Comparison of ENCODE assay signal across 9 cellular contexts in the genomic region with DNA sequence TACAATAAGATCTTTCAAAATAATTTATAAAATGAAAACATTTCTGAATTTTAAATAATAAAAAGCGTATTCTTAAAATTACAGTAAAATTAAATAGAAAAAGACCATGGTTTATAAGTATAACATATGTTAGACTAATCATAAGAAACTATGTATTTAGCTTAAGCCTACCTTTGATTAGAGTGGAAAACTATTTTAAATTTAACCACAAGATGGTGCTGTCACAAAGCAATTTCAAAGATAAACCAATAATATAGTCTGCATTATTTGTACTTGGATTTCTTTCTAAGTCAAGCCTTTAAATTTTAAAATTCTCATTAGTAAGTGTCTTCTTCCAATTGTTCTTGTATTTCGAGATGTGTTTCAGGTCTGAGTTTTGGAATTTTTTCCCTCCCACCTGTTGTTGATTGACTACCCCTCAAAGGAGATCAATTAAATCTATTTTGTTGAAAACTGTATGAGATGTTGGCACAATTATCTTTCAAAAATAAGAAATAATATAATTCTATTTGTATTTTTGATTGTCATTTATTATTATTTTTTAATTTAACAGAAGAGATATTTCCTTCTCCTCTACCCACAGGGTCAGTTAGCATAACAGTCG.
DNase-seq lines count a peak whose midpoint lies in the region; ATAC-seq and TF ChIP-seq lines count a peak whose summit lies in the region.
"Had no signal": no experiment of that assay in that cellular context is flagged by ENCODE, and none has a peak within 500 bp of the region (broad histone marks: within the 10 kb centered on the region; RNA-seq: fewer than 3 reads in every experiment).

No MANE protein-coding gene starts in this region.

- peak; percentile 70 for TF ChIP-seq CTCF in osteocyte (IDR thresholded peaks at IDR 0.05)

- no peak overlapping the region for H3K4me3 ChIP-seq in effector memory CD4-positive, alpha-beta T cell (ENCODE audit: insufficient read depth, low read depth, low read length, poor library complexity, severe bottlenecking)
- H3K4me3 ChIP-seq: BLaER1 treated with 17β-estradiol and CSF1 and Interleukin-3, amounts not matched to agents 10 nM and 100 nM had no signal

- H3K4me1 ChIP-seq in effector memory CD4-positive, alpha-beta T cell (ENCODE audit: control insufficient read depth, insufficient read depth, low read length, poor library complexity, severe bottlenecking), result no peaks in the 10 kb centered on the region

- H3K36me3 ChIP-seq in effector memory CD4-positive, alpha-beta T cell (ENCODE audit: control insufficient read depth, insufficient read depth, low read length), result no peaks in the 10 kb centered on the region
- H3K36me3 ChIP-seq: BLaER1 treated with 17β-estradiol and CSF1 and Interleukin-3, amounts not matched to agents 10 nM and 100 nM had no signal

- no peak overlapping the region for H3K4me3 Mint-ChIP-seq in osteocyte (ENCODE audit: unreplicated experiment)

- no peaks in the 10 kb centered on the region for H3K36me3 Mint-ChIP-seq in osteocyte (ENCODE audit: unreplicated experiment)
- no peaks in the 10 kb centered on the region for H3K36me3 Mint-ChIP-seq in activated naive CD4-positive, alpha-beta T cell treated with anti-CD3 and anti-CD28 coated beads, Interleukin-2, amount 50 U/mL, for 72 hours

- H3K27me3 ChIP-seq in effector memory CD4-positive, alpha-beta T cell (replicated peaks; ENCODE audit: control insufficient read depth, insufficient read depth, low read length, poor library complexity, severe bottlenecking), result no peaks in the 10 kb centered on the region
- H3K27me3 ChIP-seq: BLaER1 treated with 17β-estradiol and CSF1 and Interleukin-3, amounts not matched to agents 10 nM and 100 nM had no signal

- peak; percentile 61 for DNase-seq in NCI-H1092 treated with DMSO at 0.1 percent for 48 hours (lab: John Stamatoyannopoulos, UW)
- no peak for DNase-seq in NCI-H1092 (lab: John Stamatoyannopoulos, UW)
- DNase-seq in NCI-H69 (lab: John Stamatoyannopoulos, UW), result peak; percentile 58
- peak; percentile 71 for DNase-seq in dedifferentiated amniotic fluid mesenchymal stem cell (ENCODE audit: extremely low spot score)
- DNase-seq in osteocyte (ENCODE audit: extremely low spot score, unreplicated experiment), result no peak
- DNase-seq in activated naive CD4-positive, alpha-beta T cell treated with anti-CD3 and anti-CD28 coated beads, Interleukin-2, amount 50 U/mL, for 72 hours (ENCODE audit: low spot score in 2 of 2), result no peak
- no peak for DNase-seq in effector memory CD4-positive, alpha-beta T cell

- H3K27ac Mint-ChIP-seq in osteocyte (ENCODE audit: unreplicated experiment), result no peak overlapping the region
- no peak overlapping the region for H3K27ac Mint-ChIP-seq in activated naive CD4-positive, alpha-beta T cell treated with anti-CD3 and anti-CD28 coated beads, Interleukin-2, amount 50 U/mL, for 72 hours

- peaks cover 2% of the 10 kb centered on the region for H3K4me1 Mint-ChIP-seq in osteocyte (ENCODE audit: unreplicated experiment)

- H3K27me3 Mint-ChIP-seq in osteocyte (ENCODE audit: unreplicated experiment), result no peaks in the 10 kb centered on the region

- H3K27ac ChIP-seq in effector memory CD4-positive, alpha-beta T cell (ENCODE audit: insufficient read depth, low read length, poor library complexity, severe bottlenecking), result no peak overlapping the region
- H3K27ac ChIP-seq: BLaER1 treated with 17β-estradiol and CSF1 and Interleukin-3, amounts not matched to agents 10 nM and 100 nM had no signal

- H3K9me3 ChIP-seq in effector memory CD4-positive, alpha-beta T cell (ENCODE audit: control insufficient read depth, low read length), result no peaks in the 10 kb centered on the region
- H3K9me3 ChIP-seq: BLaER1 treated with 17β-estradiol and CSF1 and Interleukin-3, amounts not matched to agents 10 nM and 100 nM had no signal

- ATAC-seq in HG02852 (IDR thresholded peaks at IDR 0.05; ENCODE audit: unreplicated experiment), result peak; percentile 47
- no peak for ATAC-seq in activated naive CD4-positive, alpha-beta T cell treated with anti-CD3 and anti-CD28 coated beads, Interleukin-2, amount 50 U/mL, for 72 hours

- H3K9me3 Mint-ChIP-seq in osteocyte (ENCODE audit: unreplicated experiment), result no peaks in the 10 kb centered on the region
- H3K9me3 Mint-ChIP-seq in activated naive CD4-positive, alpha-beta T cell treated with anti-CD3 and anti-CD28 coated beads, Interleukin-2, amount 50 U/mL, for 72 hours, result no peaks in the 10 kb centered on the region

Comparison
In these comparisons a context has a peak if more than half of its experiments do, and no peak if none do; other contexts are left out.
1. DNase-seq: peak in NCI-H1092 treated with DMSO at 0.1 percent for 48 hours (single experiment), NCI-H69 (single experiment) and dedifferentiated amniotic fluid mesenchymal stem cell (single experiment); none in NCI-H1092 (single experiment), osteocyte (single experiment), activated naive CD4-positive, alpha-beta T cell treated with anti-CD3 and anti-CD28 coated beads, Interleukin-2, amount 50 U/mL, for 72 hours (0 of 2) and effector memory CD4-positive, alpha-beta T cell (0 of 3).